Comparison of ENCODE assay signal across 16 cellular contexts in genomic region chr18:49731421-49731841, GRCh38.
A peak's percentile ranks its signal among the peaks of the same experiment; 100 is the strongest.
DNase-seq lines count a peak whose midpoint lies in the region; ATAC-seq and TF ChIP-seq lines count a peak whose summit lies in the region.
"Had no signal": no experiment of that assay in that cellular context is flagged by ENCODE, and none has a peak within 500 bp of the region (broad histone marks: within the 10 kb centered on the region; RNA-seq: fewer than 3 reads in every experiment).

No MANE protein-coding gene starts in this region.

- H2BK12ac ChIP-seq in mesenchymal stem cell (ENCODE audit: low read length in 2 of 2), result no peak overlapping the region

- H3K18ac ChIP-seq in mesenchymal stem cell (ENCODE audit: low read depth in 1 of 2, low read length in 2 of 2), result peak overlapping the region; percentile 35 to 59

- WGBS in mesenchymal stem cell, result 97% methylated on average over 5 of the region's 5 CpGs
- WGBS in smooth muscle cell (ENCODE audit: low lambda C conversion rate), result 72% methylated on average over 5 of the region's 5 CpGs
- 79% methylated on average over 5 of the region's 5 CpGs for WGBS in SK-N-SH (ENCODE audit: low lambda C conversion rate)

- no peak for TF ChIP-seq EP300 in SK-N-SH (IDR thresholded peaks at IDR 0.05; ENCODE audit: borderline replicate concordance in 1 of 2, low read depth in 1 of 2, low read length in 1 of 2)

- H2BK5ac ChIP-seq in mesenchymal stem cell (ENCODE audit: low read depth, low read length, poor library complexity, severe bottlenecking), result no peak overlapping the region

- ATAC-seq in foreskin keratinocyte, result peak; percentile 39
- ATAC-seq: Right ventricle myocardium inferior had no signal

- CTCF ChIA-PET in PC-9 (lab: Charles Lee) (no interaction called here), SK-N-SH (lab: Yijun Ruan, JAX) (interaction anchor here (0.6 to 2.5 kb wide), 5 partner anchors 18 to 221 kb away, joined by 3 to 8 read pairs (median 3); no protein-coding TSS in a partner anchor)

- no peak overlapping the region for H2BK120ac ChIP-seq in mesenchymal stem cell (ENCODE audit: low read depth, low read length)

- POLR2A ChIA-PET in PC-9 (lab: Charles Lee; ENCODE audit: unreplicated experiment), result no interaction called here
- POLR2A ChIA-PET in SK-N-SH (lab: Yijun Ruan, JAX), result no interaction called here

- H3K23ac ChIP-seq in mesenchymal stem cell (ENCODE audit: low read length in 2 of 2), result no peak overlapping the region

- no peak overlapping the region for H4K91ac ChIP-seq in mesenchymal stem cell (ENCODE audit: low read length)

- H3K4me3 ChIP-seq in PC-9 (no peak overlapping the region), mesenchymal stem cell (ENCODE audit: insufficient read depth in 1 of 2, low read depth in 1 of 2, low read length in 2 of 2) (no peak overlapping the region), smooth muscle cell (no peak overlapping the region), foreskin fibroblast (ENCODE audit: low read depth in 1 of 2, low read length in 2 of 2) (no peak overlapping the region), SK-N-SH (ENCODE audit: low read depth in 2 of 2, low read length in 1 of 2) (no peak overlapping the region)
- H3K4me3 ChIP-seq: BLaER1 treated with 17β-estradiol and CSF1 and Interleukin-3, amounts not matched to agents 10 nM and 100 nM had no signal

- H3K9me3 ChIP-seq in PC-9 (ENCODE audit: insufficient read depth, low read depth) (no peaks in the 10 kb centered on the region; the same call in 1 of the 2 replicates), mesenchymal stem cell (ENCODE audit: control insufficient read depth, low read length) (no peaks in the 10 kb centered on the region), smooth muscle cell (replicated peaks; ENCODE audit: low read depth) (no peaks in the 10 kb centered on the region), SK-N-SH (no peaks in the 10 kb centered on the region)
- H3K9me3 ChIP-seq: BLaER1 treated with 17β-estradiol and CSF1 and Interleukin-3, amounts not matched to agents 10 nM and 100 nM; Peyer's patch had no signal

- H3K9ac ChIP-seq in mesenchymal stem cell (ENCODE audit: low read length) (no peak overlapping the region), smooth muscle cell (ENCODE audit: low read depth) (no peak overlapping the region), SK-N-SH (no peak overlapping the region)
- H3K9ac ChIP-seq: BLaER1 treated with 17β-estradiol and CSF1 and Interleukin-3, amounts not matched to agents 10 nM and 100 nM had no signal

- H3K36me3 ChIP-seq in PC-9 (ENCODE audit: low read depth) (no peaks in the 10 kb centered on the region), mesenchymal stem cell (ENCODE audit: control insufficient read depth in 1 of 2, insufficient read depth in 2 of 2, low read depth in 1 of 2, low read length in 2 of 2) (no peaks in the 10 kb centered on the region), smooth muscle cell (ENCODE audit: low read depth) (no peaks in the 10 kb centered on the region), SK-N-SH (replicated peaks in 1 of 2; ENCODE audit: control insufficient read depth in 1 of 2, insufficient read depth in 2 of 2, low read length in 1 of 2) (no peaks in the 10 kb centered on the region)
- H3K36me3 ChIP-seq: BLaER1 treated with 17β-estradiol and CSF1 and Interleukin-3, amounts not matched to agents 10 nM and 100 nM; Peyer's patch had no signal

- peak overlapping the region; percentile 45 for H4K8ac ChIP-seq in mesenchymal stem cell (ENCODE audit: low read length)

- TF ChIP-seq CTCF in PC-9 (conservative IDR thresholded peaks at IDR 0.05) (no peak), foreskin keratinocyte (conservative IDR thresholded peaks at IDR 0.05) (no peak), smooth muscle cell (IDR thresholded peaks at IDR 0.05; ENCODE audit: borderline replicate concordance, insufficient read depth, poor library complexity, severe bottlenecking) (no peak), foreskin fibroblast (IDR thresholded peaks at IDR 0.05; ENCODE audit: low read depth, low read length) (no peak), SK-N-SH (IDR thresholded peaks at IDR 0.05) (no peak)

- H4K20me1 ChIP-seq in PC-9 (ENCODE audit: insufficient read depth) (no peaks in the 10 kb centered on the region), smooth muscle cell (ENCODE audit: low read depth) (no peaks in the 10 kb centered on the region), SK-N-SH (ENCODE audit: insufficient read depth) (no peaks in the 10 kb centered on the region)
- H4K20me1 ChIP-seq: BLaER1 treated with 17β-estradiol and CSF1 and Interleukin-3, amounts not matched to agents 10 nM and 100 nM had no signal

- peak overlapping the region; percentile 32 for H2AK5ac ChIP-seq in mesenchymal stem cell (ENCODE audit: low read length, severe bottlenecking)

- no peak for TF ChIP-seq RAD21 in SK-N-SH (IDR thresholded peaks at IDR 0.05; ENCODE audit: low read length)

- H3F3A ChIP-seq in PC-9 (ENCODE audit: insufficient read depth, low read depth), result peaks cover 24% of the 10 kb centered on the region
- H3F3A ChIP-seq in smooth muscle cell (ENCODE audit: low read depth), result peaks cover 28% of the 10 kb centered on the region
- peaks cover 13% of the 10 kb centered on the region for H3F3A ChIP-seq in SK-N-SH (replicated peaks; ENCODE audit: insufficient read depth)

- peak overlapping the region; percentile 64 for H3K4me2 ChIP-seq in PC-9
- no peak overlapping the region for H3K4me2 ChIP-seq in mesenchymal stem cell (ENCODE audit: low read length, poor library complexity, severe bottlenecking)
- peak overlapping the region; percentile 15 for H3K4me2 ChIP-seq in smooth muscle cell
- H3K4me2 ChIP-seq in SK-N-SH, result no peak overlapping the region
- H3K4me2 ChIP-seq: BLaER1 treated with 17β-estradiol and CSF1 and Interleukin-3, amounts not matched to agents 10 nM and 100 nM had no signal

- no peak overlapping the region for H2BK15ac ChIP-seq in mesenchymal stem cell (ENCODE audit: low read depth, poor library complexity, severe bottlenecking)

- no peak overlapping the region for H3K14ac ChIP-seq in mesenchymal stem cell (ENCODE audit: low read length in 2 of 2)

- peaks cover 55% of the 10 kb centered on the region for H3K4me1 ChIP-seq in PC-9 (replicated peaks; ENCODE audit: insufficient read depth)
- H3K4me1 ChIP-seq in foreskin keratinocyte, result peaks cover 41% of the 10 kb centered on the region
- H3K4me1 ChIP-seq in mesenchymal stem cell (ENCODE audit: control insufficient read depth, insufficient read depth, low read depth, low read length), result peaks cover 20% of the 10 kb centered on the region
- H3K4me1 ChIP-seq in smooth muscle cell (ENCODE audit: low read depth), result peaks cover 16% of the 10 kb centered on the region
- peaks cover 3 to 42% of the 10 kb centered on the region in 2 experiments; a peak in 3 of 4 replicates for H3K4me1 ChIP-seq in SK-N-SH (ENCODE audit: control insufficient read depth in 1 of 2, insufficient read depth in 2 of 2, low read depth in 1 of 2, low read length in 1 of 2)

- DNase-seq in PC-9 (peak in 1 of 2 experiments; percentile 47), foreskin keratinocyte (peak; percentile 71 to 85), mesenchymal stem cell (no peak), smooth muscle cell (lab: John Stamatoyannopoulos, UW; ENCODE audit: unreplicated experiment) (no peak), foreskin fibroblast (no peak), SK-N-SH (no peak)
- no peak for DNase-seq in activated CD4-positive, CD25-positive, alpha-beta regulatory T cell treated with anti-CD3 and anti-CD28 coated beads, Interleukin-2, amount 50 U/mL, for 72 hours
- DNase-seq: CD8-positive, alpha-beta memory T cell; DMS79 treated with DMSO at 0.1 percent for 48 hours; H9; Kasumi-1; MM.1S; NCI-H1092 treated with DMSO at 0.1 percent for 48 hours had no signal

- H3K27me3 ChIP-seq in PC-9 (ENCODE audit: insufficient read depth, low read depth) (no peaks in the 10 kb centered on the region), foreskin keratinocyte (no peaks in the 10 kb centered on the region), mesenchymal stem cell (ENCODE audit: control insufficient read depth in 1 of 2, insufficient read depth in 1 of 2, low read length in 2 of 2) (peaks cover 0 to 7% of the 10 kb centered on the region in 2 experiments), smooth muscle cell (ENCODE audit: low read depth) (no peaks in the 10 kb centered on the region), SK-N-SH (ENCODE audit: insufficient read depth) (no peaks in the 10 kb centered on the region)
- H3K27me3 ChIP-seq: BLaER1 treated with 17β-estradiol and CSF1 and Interleukin-3, amounts not matched to agents 10 nM and 100 nM; Peyer's patch had no signal

- H3K9me2 ChIP-seq in PC-9 (ENCODE audit: insufficient read depth) (no peaks in the 10 kb centered on the region), SK-N-SH (no peaks in the 10 kb centered on the region)

- H3K4ac ChIP-seq in mesenchymal stem cell (ENCODE audit: low read depth in 1 of 2, low read length in 2 of 2), result no peak overlapping the region

- BruUV-seq in PC-9 (replicated peaks; lab: Mats Ljungman, UMichigan), result no TSS peak

- H3K79me1 ChIP-seq in mesenchymal stem cell (replicated peaks; ENCODE audit: low read length, poor library complexity, severe bottlenecking), result no peaks in the 10 kb centered on the region

- intact Hi-C loops in PC-9 (cut with micrococcal nuclease; ENCODE audit: unreplicated experiment), result no loop called here

- peak overlapping the region; percentile 56 for H3K27ac ChIP-seq in PC-9
- H3K27ac ChIP-seq in foreskin keratinocyte, result peak overlapping the region; percentile 78
- no peak overlapping the region for H3K27ac ChIP-seq in mesenchymal stem cell (ENCODE audit: low read length, poor library complexity, severe bottlenecking)
- peak overlapping the region; percentile 65 for H3K27ac ChIP-seq in smooth muscle cell (ENCODE audit: low read depth)
- no peak overlapping the region for H3K27ac ChIP-seq in SK-N-SH (ENCODE audit: low read depth in 2 of 2, low read length in 1 of 2)
- H3K27ac ChIP-seq: BLaER1 treated with 17β-estradiol and CSF1 and Interleukin-3, amounts not matched to agents 10 nM and 100 nM had no signal

- H3K79me2 ChIP-seq in PC-9 (ENCODE audit: low read depth) (no peaks in the 10 kb centered on the region), smooth muscle cell (ENCODE audit: low read depth) (no peaks in the 10 kb centered on the region), SK-N-SH (ENCODE audit: insufficient read depth) (no peaks in the 10 kb centered on the region)

- H2AFZ ChIP-seq in PC-9, result no peak overlapping the region
- no peak overlapping the region for H2AFZ ChIP-seq in mesenchymal stem cell (ENCODE audit: low read depth, low read length)
- H2AFZ ChIP-seq in smooth muscle cell (ENCODE audit: low read depth), result no peak overlapping the region
- no peak overlapping the region for H2AFZ ChIP-seq in SK-N-SH (ENCODE audit: low read depth)

TF ChIP-seq in SK-N-SH, 30 proteins besides CTCF, POLR2A, EP300 and RAD21:
- TF ChIP-seq CHD2 (IDR thresholded peaks at IDR 0.05; ENCODE audit: low read length, partially characterized antibody), result no peak
- no peak for TF ChIP-seq TEAD4 (IDR thresholded peaks at IDR 0.05; ENCODE audit: borderline replicate concordance, insufficient read depth)
- no peak for TF ChIP-seq RXRA (IDR thresholded peaks at IDR 0.05; ENCODE audit: borderline replicate concordance, low read depth)
- TF ChIP-seq FOSL2 (IDR thresholded peaks at IDR 0.05; ENCODE audit: borderline replicate concordance, low read depth), result no peak
- TF ChIP-seq MEF2A (IDR thresholded peaks at IDR 0.05; ENCODE audit: borderline replicate concordance, low read depth), result no peak
TF ChIP-seq in SK-N-SH: peak in this region for 0.

Comparison
In these comparisons a context has a peak if more than half of its experiments do, and no peak if none do; other contexts are left out.
1. DNase-seq: peak in foreskin keratinocyte (2 of 2); none in mesenchymal stem cell (single experiment), smooth muscle cell (single experiment), foreskin fibroblast (0 of 2), SK-N-SH (single experiment) and activated CD4-positive, CD25-positive, alpha-beta regulatory T cell treated with anti-CD3 and anti-CD28 coated beads, Interleukin-2, amount 50 U/mL, for 72 hours (single experiment).
2. H3K27ac ChIP-seq: peak in PC-9 (single experiment), foreskin keratinocyte (single experiment) and smooth muscle cell (single experiment); none in mesenchymal stem cell (single experiment) and SK-N-SH (0 of 2).
3. H3K4me2 ChIP-seq: peak in PC-9 (single experiment) and smooth muscle cell (single experiment); none in mesenchymal stem cell (single experiment) and SK-N-SH (single experiment).